In the genomic region with DNA sequence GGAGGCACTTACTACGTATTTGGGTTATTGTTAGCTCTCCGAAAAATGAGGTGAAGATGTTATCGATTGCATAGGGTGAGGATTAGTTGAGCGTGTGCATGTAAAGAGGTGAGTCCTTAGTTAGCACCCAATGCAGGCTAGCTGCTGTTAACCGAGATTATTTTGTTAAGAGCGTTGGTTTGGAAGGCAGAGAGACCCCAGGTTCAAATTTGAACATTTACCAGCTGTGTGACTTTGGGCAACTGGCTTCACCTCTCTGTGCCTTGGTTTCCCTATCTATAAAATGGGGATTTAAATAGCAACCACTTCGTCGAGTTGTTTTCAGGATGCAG, we compare ENCODE assay signal across 10 cellular contexts. TPM values are rescaled to one million over a fixed set of nuclear protein-coding genes. Genes with fewer than 3 reads are reported as not detected.
A peak's percentile ranks its signal among the peaks of the same experiment; 100 is the strongest.
DNase-seq lines count a peak whose midpoint lies in the region; TF ChIP-seq lines count a peak whose summit lies in the region.
"Had no signal": no experiment of that assay in that cellular context is flagged by ENCODE, and none has a peak within 500 bp of the region (broad histone marks: within the 10 kb centered on the region; RNA-seq: fewer than 3 reads in every experiment).

No MANE protein-coding gene starts in this region.

- H3K4me3 ChIP-seq in WI38 (ENCODE audit: low read depth, low read length), result peak overlapping the region; percentile 95
- H3K4me3 ChIP-seq in iPS-18a (ENCODE audit: low read length), result peak overlapping the region; percentile 80
- peak overlapping the region; percentile 86 to 87 for H3K4me3 ChIP-seq in stomach smooth muscle (ENCODE audit: low read length in 2 of 2)

- H3K9ac ChIP-seq in iPS-18a (ENCODE audit: low read length) (peak overlapping the region; percentile 80), stomach smooth muscle (ENCODE audit: low read length in 2 of 2) (peak overlapping the region; percentile 64 to 68)

- TF ChIP-seq CTCF in WI38 (IDR thresholded peaks at IDR 0.05; ENCODE audit: low read depth, low read length) (no peak), GM13976 (IDR thresholded peaks at IDR 0.05; ENCODE audit: borderline replicate concordance, control extremely low read depth, extremely low read depth, insufficient read depth, missing control alignments) (no peak)

- DNase-seq in NCI-H524 (lab: John Stamatoyannopoulos, UW), result peak; percentile 45 to 66
- DNase-seq in NCI-H524 treated with DMSO at 0.1 percent for 48 hours (lab: John Stamatoyannopoulos, UW), result no peak
- DNase-seq in GM13976 (ENCODE audit: low spot score), result no peak
- no peak for DNase-seq in H4 (ENCODE audit: low spot score)
- DNase-seq in SK-N-DZ (ENCODE audit: low spot score), result no peak

- H3K27ac ChIP-seq in iPS-18a (ENCODE audit: low read length), result no peak overlapping the region
- H3K27ac ChIP-seq in stomach smooth muscle (ENCODE audit: low read length), result no peak overlapping the region

- no peaks in the 10 kb centered on the region for H3K36me3 ChIP-seq in iPS-18a (ENCODE audit: control insufficient read depth, low read depth, low read length)
- no peaks in the 10 kb centered on the region for H3K36me3 ChIP-seq in stomach smooth muscle (ENCODE audit: control insufficient read depth in 2 of 2, insufficient read depth in 2 of 2, low read length in 2 of 2)

- H3K9me3 ChIP-seq in iPS-18a (ENCODE audit: control insufficient read depth, low read depth, low read length) (no peaks in the 10 kb centered on the region), stomach smooth muscle (ENCODE audit: control insufficient read depth in 2 of 2, low read length in 2 of 2) (no peaks in the 10 kb centered on the region)

- no peaks in the 10 kb centered on the region for H3K27me3 ChIP-seq in iPS-18a (ENCODE audit: control insufficient read depth, insufficient read depth, low read length)
- H3K27me3 ChIP-seq in stomach smooth muscle (ENCODE audit: control insufficient read depth in 1 of 2, insufficient read depth in 2 of 2, low read length in 2 of 2), result no peaks in the 10 kb centered on the region

- in situ Hi-C loops in GM13976 (cut with MboI; ENCODE audit: low sequenced_read_pairs, unreplicated experiment), result loop anchor here (10.0 kb wide), 1 partner anchor 327 kb away; no protein-coding TSS in a partner anchor

- H3K4me1 ChIP-seq in iPS-18a (ENCODE audit: control insufficient read depth, low read depth, low read length), result peaks cover 15% of the 10 kb centered on the region
- H3K4me1 ChIP-seq in stomach smooth muscle (ENCODE audit: control insufficient read depth, insufficient read depth, low read length), result peaks cover 14% of the 10 kb centered on the region

RNA-seq across cellular contexts. Expression of gene SIPA1L3, which starts 0.7 kb away (rescaled TPM):
- total RNA-seq in H4 (2014; rRNA removed; shearing (Covaris generic)), result 3.2 and 5.3 TPM in 2 replicates
- 3.2 and 10.4 TPM in 2 replicates for polyA plus RNA-seq in SK-N-DZ (2014; cell fraction: cytosol; rRNA removed)
- polyA plus RNA-seq in SK-N-DZ (2014; cell fraction: nucleus; rRNA removed), result 3.7 and 9.2 TPM in 2 replicates

RNA-seq across cellular contexts. Expression of gene WDR87, which starts 1.3 kb away (rescaled TPM):
- total RNA-seq in H4 (2014; rRNA removed; shearing (Covaris generic)), result not detected in 2 replicates
- not detected in 2 replicates for polyA plus RNA-seq in SK-N-DZ (2014; cell fraction: cytosol; rRNA removed)
- not detected in 2 replicates for polyA plus RNA-seq in SK-N-DZ (2014; cell fraction: nucleus; rRNA removed)
- total RNA-seq: renal cortical epithelial cell, RPMI7951 had no signal

Comparison
In these comparisons a context has a peak if more than half of its experiments do, and no peak if none do; other contexts are left out.
1. DNase-seq: peak in NCI-H524 (2 of 2); none in NCI-H524 treated with DMSO at 0.1 percent for 48 hours (single experiment), GM13976 (single experiment), H4 (single experiment) and SK-N-DZ (single experiment).
2. Peak in every context shown above with its lines, with median percentiles within 50 percentile points of each other: H3K4me3 ChIP-seq.